ENCODE assay signal across 29 cellular contexts in the genomic region with DNA sequence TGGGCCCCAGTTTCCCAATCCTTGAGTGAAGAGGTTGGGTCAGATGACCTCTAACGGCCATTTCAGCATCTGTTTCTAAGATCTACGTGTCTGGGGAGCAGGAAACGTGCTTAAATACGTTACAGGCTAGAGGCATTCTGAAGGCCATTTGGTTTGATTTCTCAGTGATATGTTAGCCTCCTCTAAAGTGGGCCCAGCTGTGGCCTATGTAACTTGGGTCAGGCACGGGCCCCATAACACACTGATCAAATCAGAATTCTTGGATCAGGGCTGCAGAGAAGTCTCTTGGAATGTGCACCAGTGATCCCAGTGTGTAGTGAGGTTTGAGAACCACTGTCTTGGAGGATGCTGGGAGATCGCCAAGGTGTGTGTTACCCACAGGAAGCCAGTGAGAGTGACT. TPM values are rescaled to one million over a fixed set of nuclear protein-coding genes. Genes with fewer than 3 reads are reported as not detected.
"Had no signal": no experiment of that assay in that cellular context is flagged by ENCODE, and none has a peak within 500 bp of the region (broad histone marks: within the 10 kb centered on the region; RNA-seq: fewer than 3 reads in every experiment).

No MANE protein-coding gene starts in this region.

- H3K27me3 ChIP-seq: ovary, right atrium auricular region, right lobe of liver, tibial nerve, uterus had no signal

- H3K27ac Mint-ChIP-seq: progenitor cell of endocrine pancreas; stimulated activated memory B cell treated with anti-CD40 and anti-IgM and Interleukin-4, amounts not matched to agents 10 μg/mL and 1 μg/mL and 100 μg/mL, for 72 hours; stimulated activated naive CD8-positive, alpha-beta T cell treated with anti-CD3 and anti-CD28 coated beads, Interleukin-15, amount 100 ng/mL, for 72 hours; type B pancreatic cell had no signal

- H3K36me3 ChIP-seq: left lung, lower lobe of right lung, ovary, right atrium auricular region, right lobe of liver, tibial nerve, uterus had no signal

- H3K9me3 ChIP-seq: left lung, lower lobe of right lung, ovary, right atrium auricular region, right lobe of liver, tibial nerve, uterus had no signal

- H3K9me3 Mint-ChIP-seq: naive thymus-derived CD8-positive, alpha-beta T cell; stimulated activated memory B cell treated with anti-CD40 and anti-IgM and Interleukin-4, amounts not matched to agents 10 μg/mL and 1 μg/mL and 100 μg/mL, for 72 hours; stimulated activated naive CD8-positive, alpha-beta T cell treated with anti-CD3 and anti-CD28 coated beads, Interleukin-15, amount 100 ng/mL, for 72 hours; type B pancreatic cell had no signal

- H3K4me2 ChIP-seq: smooth muscle cell had no signal

- H3K4me1 ChIP-seq: lower lobe of right lung, right atrium auricular region, tibial nerve, uterus had no signal

- H3K4me1 Mint-ChIP-seq: stimulated activated memory B cell treated with anti-CD40 and anti-IgM and Interleukin-4, amounts not matched to agents 10 μg/mL and 1 μg/mL and 100 μg/mL, for 72 hours; stimulated activated naive CD8-positive, alpha-beta T cell treated with anti-CD3 and anti-CD28 coated beads, Interleukin-15, amount 100 ng/mL, for 72 hours had no signal

- H3K4me3 Mint-ChIP-seq: naive thymus-derived CD8-positive, alpha-beta T cell; stimulated activated memory B cell treated with anti-CD40 and anti-IgM and Interleukin-4, amounts not matched to agents 10 μg/mL and 1 μg/mL and 100 μg/mL, for 72 hours; stimulated activated naive CD8-positive, alpha-beta T cell treated with anti-CD3 and anti-CD28 coated beads, Interleukin-15, amount 100 ng/mL, for 72 hours; type B pancreatic cell had no signal

- H3K4me3 ChIP-seq: left lung, lower lobe of right lung, ovary, right atrium auricular region, right lobe of liver, smooth muscle cell, tibial nerve, uterus had no signal

- H3K36me3 Mint-ChIP-seq: naive thymus-derived CD8-positive, alpha-beta T cell; stimulated activated memory B cell treated with anti-CD40 and anti-IgM and Interleukin-4, amounts not matched to agents 10 μg/mL and 1 μg/mL and 100 μg/mL, for 72 hours; type B pancreatic cell had no signal

- DNase-seq: hypothalamus; islet precursor cell; kidney glomerular epithelial cell; left cardiac atrium; left lung; lower lobe of right lung; mammary epithelial cell; mesenchymal stem cell; naive thymus-derived CD8-positive, alpha-beta T cell; ovary; right lobe of liver; stimulated activated CD4-positive, alpha-beta T cell treated with anti-CD3 and anti-CD28 coated beads, Interleukin-1b, Interleukin-23, amount 100 ng/mL, for 48 hours; stimulated activated CD4-positive, alpha-beta T cell treated with anti-CD3 and anti-CD28 coated beads, Interleukin-2, amount 100 ng/mL, for 48 hours; stimulated activated CD4-positive, alpha-beta T cell treated with anti-CD3 and anti-CD28 coated beads, Interleukin-4, amount 100 ng/mL, for 4 hours; stimulated activated CD8-positive, alpha-beta memory T cell treated with anti-CD3 and anti-CD28 coated beads, Interleukin-4, amount 100 ng/mL, for 48 hours; stimulated activated naive CD4-positive, alpha-beta T cell treated with Interleukin-2 at 50 U/mL for 16 hours; stimulated activated naive CD8-positive, alpha-beta T cell treated with anti-CD3 and anti-CD28 coated beads, Interleukin-15, amount 100 ng/mL, for 72 hours; substantia nigra; uterus had no signal

- H3K27ac ChIP-seq: left lung, lower lobe of right lung, ovary, right atrium auricular region, right lobe of liver, tibial nerve, uterus had no signal

- ATAC-seq: left cardiac atrium; lower lobe of right lung; naive thymus-derived CD8-positive, alpha-beta T cell; right lobe of liver; stimulated activated memory B cell treated with anti-CD40 and anti-IgM and Interleukin-4, amounts not matched to agents 10 μg/mL and 1 μg/mL and 100 μg/mL, for 72 hours; stimulated activated naive CD8-positive, alpha-beta T cell treated with anti-CD3 and anti-CD28 coated beads, Interleukin-15, amount 100 ng/mL, for 72 hours had no signal

RNA-seq across cellular contexts. Expression of a gene that starts 36.1 kb away (rescaled TPM):
- total RNA-seq: left cardiac atrium; mammary epithelial cell; naive thymus-derived CD8-positive, alpha-beta T cell; omental fat pad; pulmonary artery endothelial cell; renal cortical epithelial cell; right atrium auricular region; tibial nerve; ureter had no signal
- polyA plus RNA-seq: mammary epithelial cell; naive thymus-derived CD8-positive, alpha-beta T cell had no signal
